ENCODE assay signal across 11 cellular contexts in the genomic region with DNA sequence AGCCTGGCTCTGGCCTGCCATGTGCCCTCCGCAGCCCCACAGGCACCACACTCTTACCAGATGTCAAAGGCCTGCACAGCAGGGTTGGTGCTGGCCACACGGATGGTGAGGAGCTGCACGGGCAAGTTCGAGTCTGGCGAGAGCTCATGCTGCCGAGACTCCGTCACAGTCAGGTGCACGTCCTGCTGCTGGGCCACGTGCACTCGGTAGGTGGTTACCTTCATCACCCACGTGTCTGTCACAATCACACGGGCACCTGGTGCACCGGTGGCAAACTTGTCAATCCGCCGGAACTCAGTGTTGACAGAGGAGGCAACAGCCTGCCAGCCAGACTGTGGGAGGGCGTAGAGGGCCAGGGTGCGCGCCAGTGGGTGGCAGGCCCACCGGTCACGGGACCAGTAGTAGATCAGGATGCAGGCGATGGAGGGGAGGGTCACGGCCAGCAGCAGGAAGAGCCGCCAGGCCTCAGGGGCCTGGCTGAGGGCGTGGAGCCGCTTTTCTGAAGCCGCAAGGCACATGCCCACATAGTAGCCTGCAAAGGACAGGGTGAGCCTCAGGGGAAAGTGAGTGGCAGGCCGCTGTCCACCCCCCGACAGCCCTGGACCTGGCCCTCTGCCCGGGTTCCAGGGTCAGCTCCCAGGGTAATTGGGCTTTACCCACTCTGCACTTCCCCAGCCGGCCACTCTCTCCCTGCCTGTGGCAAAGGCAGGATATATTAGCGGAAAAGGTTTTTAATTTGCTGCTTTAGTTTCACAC. TPM values are rescaled to one million over a fixed set of nuclear protein-coding genes. Genes with fewer than 3 reads are reported as not detected.
DNase-seq lines count a peak whose midpoint lies in the region; ATAC-seq and TF ChIP-seq lines count a peak whose summit lies in the region.
"Had no signal": no experiment of that assay in that cellular context is flagged by ENCODE, and none has a peak within 500 bp of the region (broad histone marks: within the 10 kb centered on the region; RNA-seq: fewer than 3 reads in every experiment).

No MANE protein-coding gene starts in this region.

- H3K27ac Mint-ChIP-seq in activated CD4-positive, alpha-beta memory T cell treated with anti-CD3 and anti-CD28 coated beads, Interleukin-2, amount 10 ng/mL, durations not matched to agents 7 days and 5 days = peak overlapping the region; percentile 52
- H3K27ac Mint-ChIP-seq in naive B cell = peak overlapping the region in 4 of 6 donors; percentile 51 to 100 (median 72)

- no peaks in the 10 kb centered on the region for H3K9me3 Mint-ChIP-seq in activated CD4-positive, alpha-beta memory T cell treated with anti-CD3 and anti-CD28 coated beads, Interleukin-2, amount 10 ng/mL, durations not matched to agents 7 days and 5 days
- no peaks in the 10 kb centered on the region for H3K9me3 Mint-ChIP-seq in naive B cell

- peak overlapping the region; percentile 100 for H3K9ac ChIP-seq in BLaER1

- POLR2A ChIA-PET in activated CD4-positive, alpha-beta memory T cell treated with anti-CD3 and anti-CD28 coated beads, Interleukin-2, amount 10 ng/mL, durations not matched to agents 7 days and 5 days (lab: Charles Lee) = interaction anchor here (13.8 kb wide), 1 partner anchor 9 kb away, joined by 371 read pairs; a partner anchor contains a TSS

- DNase-seq in activated CD4-positive, alpha-beta memory T cell treated with anti-CD3 and anti-CD28 coated beads, Interleukin-2, amount 10 ng/mL, durations not matched to agents 7 days and 5 days = no peak
- DNase-seq in naive B cell (no peak), GM19238 (ENCODE audit: insufficient read length, low spot score) (no peak), GOT3 (lab: John Stamatoyannopoulos, UW) (no peak)
- DNase-seq: DMS79, lower lobe of right lung had no signal

- peaks cover 86% of the 10 kb centered on the region for H3K4me1 ChIP-seq in BLaER1

- H3K27ac ChIP-seq in BLaER1 = peak overlapping the region; percentile 100
- H3K27ac ChIP-seq: lower lobe of right lung had no signal

- CTCF ChIA-PET in activated CD4-positive, alpha-beta memory T cell treated with anti-CD3 and anti-CD28 coated beads, Interleukin-2, amount 10 ng/mL, durations not matched to agents 7 days and 5 days (lab: Charles Lee) = interaction anchor here (10.2 kb wide), 1 partner anchor 25 kb away, joined by 122 read pairs; no protein-coding TSS in a partner anchor

- no peaks in the 10 kb centered on the region for H3K27me3 Mint-ChIP-seq in activated CD4-positive, alpha-beta memory T cell treated with anti-CD3 and anti-CD28 coated beads, Interleukin-2, amount 10 ng/mL, durations not matched to agents 7 days and 5 days
- no peaks in the 10 kb centered on the region for H3K27me3 Mint-ChIP-seq in naive B cell

- H3K4me3 Mint-ChIP-seq in activated CD4-positive, alpha-beta memory T cell treated with anti-CD3 and anti-CD28 coated beads, Interleukin-2, amount 10 ng/mL, durations not matched to agents 7 days and 5 days = peak overlapping the region; percentile 30
- peak overlapping the region in 7 of 8 donors; percentile 32 to 89 (median 81) for H3K4me3 Mint-ChIP-seq in naive B cell

- peaks cover 80% of the 10 kb centered on the region for H4K20me1 ChIP-seq in BLaER1

- H3K9me3 ChIP-seq in BLaER1 = no peaks in the 10 kb centered on the region
- H3K9me3 ChIP-seq: lower lobe of right lung had no signal

- ATAC-seq in GM18505 (IDR thresholded peaks at IDR 0.05; ENCODE audit: unreplicated experiment) (no peak), naive B cell (ENCODE audit: low read depth in 2 of 2) (no peak), GM19455 (IDR thresholded peaks at IDR 0.05; ENCODE audit: unreplicated experiment) (no peak), GM19328 (IDR thresholded peaks at IDR 0.05; ENCODE audit: unreplicated experiment) (no peak)
- ATAC-seq: lower lobe of right lung, sciatic nerve had no signal

- peaks cover 25% of the 10 kb centered on the region for H3K36me3 ChIP-seq in BLaER1

- H3K36me3 Mint-ChIP-seq in activated CD4-positive, alpha-beta memory T cell treated with anti-CD3 and anti-CD28 coated beads, Interleukin-2, amount 10 ng/mL, durations not matched to agents 7 days and 5 days (ENCODE audit: low read depth) = peaks cover 39% of the 10 kb centered on the region
- no peaks in the 10 kb centered on the region for H3K36me3 Mint-ChIP-seq in naive B cell

- H3K4me2 ChIP-seq in BLaER1 = peak overlapping the region; percentile 98

- H3K4me1 Mint-ChIP-seq in activated CD4-positive, alpha-beta memory T cell treated with anti-CD3 and anti-CD28 coated beads, Interleukin-2, amount 10 ng/mL, durations not matched to agents 7 days and 5 days = peaks cover 59% of the 10 kb centered on the region
- H3K4me1 Mint-ChIP-seq in naive B cell = peaks cover 44 to 66% (median 56%) of the 10 kb centered on the region in 3 donors

- TF ChIP-seq POLR2A in GM18505 (IDR thresholded peaks at IDR 0.05; ENCODE audit: borderline replicate concordance, extremely low read depth, insufficient read depth, insufficient read length) = peak; percentile 21

- peak overlapping the region; percentile 98 for H3K4me3 ChIP-seq in BLaER1
- H3K4me3 ChIP-seq: lower lobe of right lung had no signal

- H3K27me3 ChIP-seq in BLaER1 = no peaks in the 10 kb centered on the region

RNA-seq across cellular contexts. Expression of a gene that starts 2.9 kb away (rescaled TPM):
- 10 to 100 TPM; 20.4 to 22.3 TPM for total RNA-seq in activated CD4-positive, alpha-beta memory T cell treated with anti-CD3 and anti-CD28 coated beads, Interleukin-2, amount 10 ng/mL, durations not matched to agents 7 days and 5 days
- 10 to 100 TPM; 29.6 to 43.7 (median 34.7) TPM for polyA plus RNA-seq in naive B cell (ENCODE audit: low read depth in 6 of 6)

RNA-seq across cellular contexts. Expression of a gene that starts 3.0 kb away (rescaled TPM):
- 100 to 1,000 TPM; 213 TPM for total RNA-seq in activated CD4-positive, alpha-beta memory T cell treated with anti-CD3 and anti-CD28 coated beads, Interleukin-2, amount 10 ng/mL, durations not matched to agents 7 days and 5 days
- polyA plus RNA-seq in naive B cell (ENCODE audit: low read depth in 6 of 6) = 10 to 100 TPM; 15.0 to 21.0 (median 17.2) TPM

RNA-seq across cellular contexts. Expression of a gene that starts 6.2 kb away (rescaled TPM):
- 100 to 1,000 TPM; 105 to 107 TPM for total RNA-seq in activated CD4-positive, alpha-beta memory T cell treated with anti-CD3 and anti-CD28 coated beads, Interleukin-2, amount 10 ng/mL, durations not matched to agents 7 days and 5 days
- 10 to 100 TPM; 32.7 to 50.5 (median 43.4) TPM for polyA plus RNA-seq in naive B cell (ENCODE audit: low read depth in 6 of 6)

RNA-seq across cellular contexts. Expression of a gene that starts 34.2 kb away (rescaled TPM):
- total RNA-seq in activated CD4-positive, alpha-beta memory T cell treated with anti-CD3 and anti-CD28 coated beads, Interleukin-2, amount 10 ng/mL, durations not matched to agents 7 days and 5 days = under 1 TPM; 0.65 to 0.91 TPM
- 1 to 10 TPM; 1.5 to 2.9 (median 2.4) TPM for polyA plus RNA-seq in naive B cell (ENCODE audit: low read depth in 6 of 6)
